Comparison of ENCODE assay signal across 1 cellular context in the genomic region with DNA sequence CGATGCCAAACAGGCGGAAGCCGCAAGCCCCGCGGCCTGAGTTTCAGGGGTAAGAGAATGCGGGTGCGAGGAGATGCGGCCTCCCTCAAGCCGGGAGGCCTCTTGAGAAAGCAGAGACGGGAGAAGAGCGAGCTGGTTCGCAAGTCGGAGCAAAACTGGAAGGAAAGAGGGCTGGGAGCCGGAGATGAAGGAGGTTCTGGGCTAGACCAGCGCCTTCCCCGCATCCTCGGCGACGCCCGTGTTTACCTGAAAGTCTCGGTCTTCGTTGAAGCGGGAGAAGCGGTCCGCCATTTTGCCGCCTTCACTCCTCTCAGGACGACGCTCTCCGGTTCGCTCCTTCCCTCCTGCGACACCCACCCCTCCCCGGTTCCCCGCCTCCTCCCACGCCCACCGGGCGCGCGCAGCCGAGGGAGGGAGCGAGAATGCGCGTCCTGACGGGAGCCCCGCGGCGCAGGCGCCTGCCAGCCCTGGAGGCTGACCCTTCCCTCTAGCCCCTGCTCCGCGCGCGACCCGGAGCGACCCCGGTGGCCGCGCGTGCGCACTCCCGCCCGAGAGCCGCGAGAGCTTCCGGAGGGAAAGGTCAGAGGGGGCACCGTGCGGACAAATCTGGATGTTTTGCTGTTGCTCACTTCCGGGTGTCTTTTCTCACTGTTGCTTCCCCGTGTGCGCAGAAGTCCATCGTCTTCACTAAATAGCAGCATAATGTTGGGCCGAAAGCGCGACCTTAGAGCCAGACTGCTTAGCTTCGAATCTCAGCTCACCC.
A peak's percentile ranks its signal among the peaks of the same experiment; 100 is the strongest.
TF ChIP-seq lines count a peak whose summit lies in the region.

Gene GPATCH8, minus strand, starts transcription at position 327 of the 763 bp plus-strand sequence. Its CDS starts 36 bp downstream, at position 291.

TF ChIP-seq in HepG2, 621 proteins besides CTCF, POLR2A, EP300 and RAD21 (continued from another document and continues in another):
- no peak; the same call in 1 of the 2 replicates for TF ChIP-seq ZXDC (CRISPR knock-in tag; IDR thresholded peaks at IDR 0.05)
- TF ChIP-seq HMG20A (CRISPR knock-in tag; IDR thresholded peaks at IDR 0.05; ENCODE audit: borderline replicate concordance), result peak; percentile 43; the same call in 1 of the 2 replicates
- TF ChIP-seq ZFP62 (CRISPR knock-in tag; IDR thresholded peaks at IDR 0.05), result no peak
- peak; percentile 48; the same call in 1 of the 2 replicates for TF ChIP-seq NCOR1 (IDR thresholded peaks at IDR 0.05; ENCODE audit: borderline replicate concordance, low read length)
- no peak for TF ChIP-seq USF2 (IDR thresholded peaks at IDR 0.05; ENCODE audit: low read depth, low read length)
- TF ChIP-seq USF2 (CRISPR knock-in tag; IDR thresholded peaks at IDR 0.05; ENCODE audit: borderline replicate concordance), result no peak; the same call in 1 of the 2 replicates
- TF ChIP-seq ZBTB25 (CRISPR knock-in tag; IDR thresholded peaks at IDR 0.05), result peak; percentile 97
- peak; percentile 8; the same call in 1 of the 2 replicates for TF ChIP-seq CEBPG (CRISPR knock-in tag; IDR thresholded peaks at IDR 0.05)
- peak; percentile 82; the same call in 1 of the 2 replicates for TF ChIP-seq TGIF2 (CRISPR knock-in tag; IDR thresholded peaks at IDR 0.05)
- no peak for TF ChIP-seq CC2D1A (CRISPR knock-in tag; IDR thresholded peaks at IDR 0.05)
- TF ChIP-seq SP4 (CRISPR knock-in tag; IDR thresholded peaks at IDR 0.05), result peak; percentile 84
- TF ChIP-seq, protein P1, sequence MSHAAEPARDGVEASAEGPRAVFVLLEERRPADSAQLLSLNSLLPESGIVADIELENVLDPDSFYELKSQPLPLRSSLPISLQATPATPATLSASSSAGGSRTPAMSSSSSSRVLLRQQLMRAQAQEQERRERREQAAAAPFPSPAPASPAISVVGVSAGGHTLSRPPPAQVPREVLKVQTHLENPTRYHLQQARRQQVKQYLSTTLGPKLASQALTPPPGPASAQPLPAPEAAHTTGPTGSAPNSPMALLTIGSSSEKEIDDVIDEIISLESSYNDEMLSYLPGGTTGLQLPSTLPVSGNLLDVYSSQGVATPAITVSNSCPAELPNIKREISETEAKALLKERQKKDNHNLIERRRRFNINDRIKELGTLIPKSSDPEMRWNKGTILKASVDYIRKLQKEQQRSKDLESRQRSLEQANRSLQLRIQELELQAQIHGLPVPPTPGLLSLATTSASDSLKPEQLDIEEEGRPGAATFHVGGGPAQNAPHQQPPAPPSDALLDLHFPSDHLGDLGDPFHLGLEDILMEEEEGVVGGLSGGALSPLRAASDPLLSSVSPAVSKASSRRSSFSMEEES (CRISPR knock-in tag; IDR thresholded peaks at IDR 0.05), result no peak; the same call in 1 of the 2 replicates
- TF ChIP-seq ZNF761 (CRISPR knock-in tag; conservative IDR thresholded peaks at IDR 0.05), result peak; percentile 82
- peak; percentile 47 for TF ChIP-seq ZNF547 (CRISPR knock-in tag; IDR thresholded peaks at IDR 0.05)
- TF ChIP-seq CHCHD3 (CRISPR knock-in tag; IDR thresholded peaks at IDR 0.05), result no peak
- TF ChIP-seq DR1 (CRISPR knock-in tag; IDR thresholded peaks at IDR 0.05), result peak; percentile 50; the same call in 1 of the 2 replicates
- peak; percentile 94 for TF ChIP-seq ARNT2 (CRISPR knock-in tag; IDR thresholded peaks at IDR 0.05; ENCODE audit: low read depth)
- TF ChIP-seq ELF1 (CRISPR knock-in tag; IDR thresholded peaks at IDR 0.05), result peak; percentile 97
- TF ChIP-seq DZIP1 (CRISPR knock-in tag; IDR thresholded peaks at IDR 0.05), result peak; percentile 67; the same call in 1 of the 2 replicates
- no peak for TF ChIP-seq ZNF260 (CRISPR knock-in tag; IDR thresholded peaks at IDR 0.05; ENCODE audit: borderline replicate concordance, low read depth)
- TF ChIP-seq JARID2 (CRISPR knock-in tag; IDR thresholded peaks at IDR 0.05; ENCODE audit: insufficient replicate concordance), result peak; percentile 62
- TF ChIP-seq ZBTB33 (CRISPR knock-in tag; IDR thresholded peaks at IDR 0.05), result peak; percentile 8; the same call in 1 of the 2 replicates
- peak; percentile 30; the same call in 1 of the 2 replicates for TF ChIP-seq HOXD1 (CRISPR knock-in tag; IDR thresholded peaks at IDR 0.05)
- peak; percentile 29 for TF ChIP-seq FOSL2 (CRISPR knock-in tag; IDR thresholded peaks at IDR 0.05)
- peak; percentile 97 for TF ChIP-seq ZNF772 (CRISPR knock-in tag; IDR thresholded peaks at IDR 0.05)
- TF ChIP-seq FLYWCH1 (CRISPR knock-in tag; IDR thresholded peaks at IDR 0.05), result no peak
- peak; percentile 54 for TF ChIP-seq ZC3H13 (CRISPR knock-in tag; IDR thresholded peaks at IDR 0.05)
- 0 out of 2 replicates have a peak, but pooled peaks have one; percentile 17 for TF ChIP-seq KDM4B (CRISPR knock-in tag; IDR thresholded peaks at IDR 0.05)
- no peak for TF ChIP-seq ZNF496 (CRISPR knock-in tag; IDR thresholded peaks at IDR 0.05; ENCODE audit: insufficient replicate concordance)
- peak; percentile 56 for TF ChIP-seq CREM (IDR thresholded peaks at IDR 0.05)
- no peak for TF ChIP-seq CREM (CRISPR knock-in tag; IDR thresholded peaks at IDR 0.05)
- peak; percentile 77 for TF ChIP-seq EED (CRISPR knock-in tag; IDR thresholded peaks at IDR 0.05)
- peak; percentile 93; the same call in 1 of the 2 replicates for TF ChIP-seq ZNF816 (CRISPR knock-in tag; IDR thresholded peaks at IDR 0.05; ENCODE audit: borderline replicate concordance)
- TF ChIP-seq PRMT3 (CRISPR knock-in tag; IDR thresholded peaks at IDR 0.05; ENCODE audit: borderline replicate concordance, low read depth), result no peak
- TF ChIP-seq NR2F1 (CRISPR knock-in tag; IDR thresholded peaks at IDR 0.05), result peak; percentile 84 to 93
- peak; percentile 98 for TF ChIP-seq SP5 (CRISPR knock-in tag; IDR thresholded peaks at IDR 0.05; ENCODE audit: borderline replicate concordance, low read depth)
- TF ChIP-seq, protein P2, sequence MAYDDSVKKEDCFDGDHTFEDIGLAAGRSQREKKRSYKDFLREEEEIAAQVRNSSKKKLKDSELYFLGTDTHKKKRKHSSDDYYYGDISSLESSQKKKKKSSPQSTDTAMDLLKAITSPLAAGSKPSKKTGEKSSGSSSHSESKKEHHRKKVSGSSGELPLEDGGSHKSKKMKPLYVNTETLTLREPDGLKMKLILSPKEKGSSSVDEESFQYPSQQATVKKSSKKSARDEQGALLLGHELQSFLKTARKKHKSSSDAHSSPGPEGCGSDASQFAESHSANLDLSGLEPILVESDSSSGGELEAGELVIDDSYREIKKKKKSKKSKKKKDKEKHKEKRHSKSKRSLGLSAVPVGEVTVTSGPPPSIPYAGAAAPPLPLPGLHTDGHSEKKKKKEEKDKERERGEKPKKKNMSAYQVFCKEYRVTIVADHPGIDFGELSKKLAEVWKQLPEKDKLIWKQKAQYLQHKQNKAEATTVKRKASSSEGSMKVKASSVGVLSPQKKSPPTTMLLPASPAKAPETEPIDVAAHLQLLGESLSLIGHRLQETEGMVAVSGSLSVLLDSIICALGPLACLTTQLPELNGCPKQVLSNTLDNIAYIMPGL (CRISPR knock-in tag; IDR thresholded peaks at IDR 0.05; ENCODE audit: borderline replicate concordance in 1 of 2, low read depth in 1 of 2), result peak; percentile 77 to 84
- 0 out of 2 replicates have a peak, but pooled peaks have one; percentile 2 for TF ChIP-seq MZF1 (CRISPR knock-in tag; IDR thresholded peaks at IDR 0.05; ENCODE audit: borderline replicate concordance)
- TF ChIP-seq ZNF629 (CRISPR knock-in tag; conservative IDR thresholded peaks at IDR 0.05), result no peak; the same call in 1 of the 2 replicates
- TF ChIP-seq NR1H2 (CRISPR knock-in tag; IDR thresholded peaks at IDR 0.05; ENCODE audit: borderline replicate concordance, low read depth), result no peak
- TF ChIP-seq KDM1A (CRISPR knock-in tag; IDR thresholded peaks at IDR 0.05), result 0 out of 2 replicates have a peak, but pooled peaks have one; percentile 28
- TF ChIP-seq, protein P3, sequence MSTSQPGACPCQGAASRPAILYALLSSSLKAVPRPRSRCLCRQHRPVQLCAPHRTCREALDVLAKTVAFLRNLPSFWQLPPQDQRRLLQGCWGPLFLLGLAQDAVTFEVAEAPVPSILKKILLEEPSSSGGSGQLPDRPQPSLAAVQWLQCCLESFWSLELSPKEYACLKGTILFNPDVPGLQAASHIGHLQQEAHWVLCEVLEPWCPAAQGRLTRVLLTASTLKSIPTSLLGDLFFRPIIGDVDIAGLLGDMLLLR (CRISPR knock-in tag; IDR thresholded peaks at IDR 0.05), result peak; percentile 59; the same call in 1 of the 2 replicates
- peak; percentile 89 for TF ChIP-seq TBX2 (CRISPR knock-in tag; IDR thresholded peaks at IDR 0.05; ENCODE audit: borderline replicate concordance)
- TF ChIP-seq EEA1 (CRISPR knock-in tag; IDR thresholded peaks at IDR 0.05; ENCODE audit: borderline replicate concordance), result peak; percentile 86; the same call in 1 of the 2 replicates
- TF ChIP-seq TCF12 (IDR thresholded peaks at IDR 0.05), result no peak
- TF ChIP-seq TCF12 (CRISPR knock-in tag; IDR thresholded peaks at IDR 0.05), result peak; percentile 92; the same call in 1 of the 2 replicates
- TF ChIP-seq ZSCAN29 (CRISPR knock-in tag; conservative IDR thresholded peaks at IDR 0.05), result 0 out of 2 replicates have a peak, but pooled peaks have one; percentile 40
- TF ChIP-seq SIX4 (CRISPR knock-in tag; IDR thresholded peaks at IDR 0.05), result no peak
- TF ChIP-seq ZNF17 (CRISPR knock-in tag; IDR thresholded peaks at IDR 0.05), result no peak
- no peak; the same call in 1 of the 2 replicates for TF ChIP-seq ZNF143 (CRISPR knock-in tag; IDR thresholded peaks at IDR 0.05)
- TF ChIP-seq ZBTB3 (CRISPR knock-in tag; IDR thresholded peaks at IDR 0.05; ENCODE audit: borderline replicate concordance, low read depth), result peak; percentile 80; the same call in 1 of the 2 replicates
